In the genomic region with DNA sequence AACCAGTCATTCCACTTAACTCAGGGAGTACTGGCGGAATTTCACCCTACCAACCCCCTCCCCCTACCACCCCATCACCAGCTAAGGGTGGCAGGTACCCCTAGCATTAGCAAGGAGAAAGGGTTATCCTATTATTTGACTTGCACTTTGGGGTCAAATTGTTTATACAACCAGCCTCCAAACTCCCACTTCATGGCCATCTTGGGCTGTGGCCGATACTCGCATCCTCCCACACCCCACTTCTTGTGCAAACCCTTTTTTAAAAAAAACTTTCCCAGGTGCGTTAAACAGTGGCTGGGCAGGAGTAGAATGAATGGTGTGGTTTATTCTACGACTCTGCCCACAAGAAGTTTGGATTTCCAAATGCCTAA, we compare ENCODE assay signal across 8 cellular contexts. TPM values are rescaled to one million over a fixed set of nuclear protein-coding genes. Genes with fewer than 3 reads are reported as not detected.
DNase-seq lines count a peak whose midpoint lies in the region; ATAC-seq, FAIRE-seq and TF ChIP-seq lines count a peak whose summit lies in the region.

No MANE protein-coding gene starts in this region.

- intact Hi-C loops in GM12878 (cut with micrococcal nuclease; ENCODE audit: unreplicated experiment), result loop anchor here (1.0 to 10.0 kb wide), 4 partner anchors 8 to 237 kb away; a partner anchor contains a TSS

- peak overlapping the region; percentile 92 for H3K27ac ChIP-seq in 22Rv1
- peak overlapping the region; percentile 76 for H3K27ac ChIP-seq in GM12878 (ENCODE audit: control insufficient read depth, insufficient read depth)

- in situ Hi-C loops in GM12878 (cut with MboI), result no loop called here

- H4K20me1 ChIP-seq in GM12878 (ENCODE audit: control insufficient read depth, insufficient read depth), result no peaks in the 10 kb centered on the region

- peaks cover 23 to 35% of the 10 kb centered on the region in 2 experiments for H3K36me3 ChIP-seq in GM12878 (ENCODE audit: control insufficient read depth in 2 of 2, insufficient read depth in 2 of 2, low read length in 1 of 2)

- POLR2A ChIA-PET in GM12878 (lab: Charles Lee), result interaction anchor here (1.0 to 5.4 kb wide), 7 partner anchors 9 to 404 kb away, joined by 3 to 75 read pairs (median 11); a partner anchor contains a TSS

- RAD21 ChIA-PET in GM12878 (lab: Charles Lee; ENCODE audit: unreplicated experiment), result interaction anchor here (0.7 to 2.7 kb wide), 13 partner anchors 9 to 118 kb away, joined by 3 to 49 read pairs (median 6); a partner anchor contains a TSS

- peaks cover 5% of the 10 kb centered on the region for H3K4me1 ChIP-seq in GM12878 (ENCODE audit: control insufficient read depth, insufficient read depth, low read length)
- peaks cover 29% of the 10 kb centered on the region for H3K4me1 ChIP-seq in mononuclear cell (ENCODE audit: insufficient read depth, low read length)

- H3K27me3 ChIP-seq in GM12878 (replicated peaks in 1 of 2; ENCODE audit: control insufficient read depth in 2 of 2, insufficient read depth in 2 of 2, low read length in 1 of 2) (no peaks in the 10 kb centered on the region), mononuclear cell (ENCODE audit: insufficient read depth, low read length) (no peaks in the 10 kb centered on the region)

- SMC1A ChIA-PET in GM12878 (lab: Charles Lee; ENCODE audit: uncharacterized antibody, unreplicated experiment), result interaction anchor here (0.6 to 5.0 kb wide), 11 partner anchors 11 to 120 kb away, joined by 3 to 57 read pairs (median 4); a partner anchor contains a TSS

- TF ChIP-seq EP300 in GM12878 (IDR thresholded peaks at IDR 0.05; ENCODE audit: borderline replicate concordance in 1 of 2, control insufficient read depth in 1 of 2, low read depth in 2 of 2, low read length in 2 of 2), result no peak; a peak in 1 of 4 replicates

- TF ChIP-seq CTCF in 22Rv1 (IDR thresholded peaks at IDR 0.05), result no peak
- TF ChIP-seq CTCF in GM12878 (IDR thresholded peaks at IDR 0.05 in 2 of 3, conservative IDR thresholded peaks at IDR 0.05 in 1 of 3; ENCODE audit: control insufficient read depth in 2 of 3, extremely low read depth in 1 of 3, insufficient read depth in 1 of 3, low read depth in 3 of 3, low read length in 3 of 3), result no peak

- 18% methylated on average over 5 of the region's 5 CpGs for WGBS in GM12878 (ENCODE audit: insufficient coverage, insufficient replicate concordance, low lambda C conversion rate, missing lambda C conversion rate)

- TF ChIP-seq RAD21 in GM12878 (IDR thresholded peaks at IDR 0.05; ENCODE audit: insufficient read depth, low read depth, low read length), result no peak

- CTCF ChIA-PET in GM12878 (lab: Yijun Ruan, JAX), result interaction anchor here (1.0 to 3.7 kb wide), 12 partner anchors 10 to 118 kb away, joined by 3 to 56 read pairs (median 7); a partner anchor contains a TSS

- H3K9ac ChIP-seq in GM12878 (ENCODE audit: control insufficient read depth, insufficient read depth, low read length), result peak overlapping the region; percentile 56

- TF ChIP-seq POLR2A in GM12878 (IDR thresholded peaks at IDR 0.05; ENCODE audit: low read depth, low read length), result no peak

- no peaks in the 10 kb centered on the region for H3K9me3 ChIP-seq in GM12878 (replicated peaks; ENCODE audit: control insufficient read depth, insufficient read depth, low read length)
- no peaks in the 10 kb centered on the region for H3K9me3 ChIP-seq in mononuclear cell (ENCODE audit: low read depth, low read length)

- peak overlapping the region; percentile 63; the same call in 1 of the 2 replicates for H3K4me3 ChIP-seq in GM12878
- peak overlapping the region; percentile 12 for H3K4me3 ChIP-seq in mononuclear cell (ENCODE audit: low read length)

- H2AFZ ChIP-seq in GM12878 (ENCODE audit: control insufficient read depth, low read depth, low read length), result peak overlapping the region; percentile 85

- TSS peak; percentile 91 for BruUV-seq in GM12878 (replicated peaks; lab: Mats Ljungman, UMichigan)

- no peak for DNase-seq in GM12878 (ENCODE audit: low read depth, low spot score)
- DNase-seq in RPMI8226, result no peak
- DNase-seq in HT-29 (ENCODE audit: low spot score), result no peak
- DNase-seq in activated effector memory CD4-positive, alpha-beta T cell treated with anti-CD3 and anti-CD28 coated beads, Interleukin-2, amount 50 U/mL, for 16 hours, result no peak
- DNase-seq in DMS53 treated with DMSO at 0.1 percent for 48 hours (lab: John Stamatoyannopoulos, UW; ENCODE audit: unreplicated experiment), result no peak

- H3K4me2 ChIP-seq in GM12878 (ENCODE audit: control insufficient read depth, insufficient read depth), result peak overlapping the region; percentile 68

- peaks cover 36% of the 10 kb centered on the region for H3K79me2 ChIP-seq in GM12878 (ENCODE audit: control insufficient read depth, insufficient read depth, low read length)

- peak; percentile 4 for ATAC-seq in HG02798 (IDR thresholded peaks at IDR 0.05; ENCODE audit: poor library complexity, unreplicated experiment)
- no peak for ATAC-seq in GM12878

- FAIRE-seq in GM12878 (lab: Jason Lieb, UNC), result no peak

RNA-seq across cellular contexts. Expression of a gene that starts 0.7 kb away (rescaled TPM):
- total RNA-seq in GM12878 (2013; cell fraction: nucleolus; rRNA removed), result 2.3 and 4.3 TPM in 2 replicates
- total RNA-seq in GM12878 (2014; rRNA removed) (131 and 135 TPM in 2 replicates), GM12878 (2014; rRNA removed; fragmentation: Illumina TruSeq; extraction: Trizol) (119 and 120 TPM in 2 replicates), GM12878 (2021) (87.4 and 104 TPM in 2 replicates), mononuclear cell (3.9 TPM)
- polyA plus RNA-seq in GM12878 (2011; ENCODE audit: low read depth), result 66.1 TPM
- polyA plus RNA-seq in GM12878 (2011; rRNA removed) (84.8 and 98.9 TPM in 2 replicates), GM12878 (2014; fragmentation: Illumina TruSeq; extraction: Trizol) (172 and 173 TPM in 2 replicates), GM12878 (2014; fragmentation: Nextera tagmentation; extraction: Ambion mirVana) (100 to 1,000 TPM; 245 to 269 TPM), GM12878 (2014; rRNA removed) (154 and 180 TPM in 2 replicates), GM12878 (2016; fragmentation: Nextera tagmentation; extraction: Ambion mirVana) (100 to 1,000 TPM; 132 to 136 TPM)
- polyA plus RNA-seq in GM12878 (2011; cell fraction: cytosol; rRNA removed), result 86.3 and 90.5 TPM in 2 replicates
- 51.7 and 59.4 TPM in 2 replicates for polyA plus RNA-seq in GM12878 (2011; cell fraction: nucleus; rRNA removed)
- polyA plus RNA-seq in GM12878 (2012), result 73.5 and 76.5 TPM in 2 replicates
- 43.6 and 44.0 TPM in 2 replicates for polyA minus RNA-seq in GM12878 (2011; rRNA and poly(A)+ RNA removed)
- 11.8 and 22.1 TPM in 2 replicates for polyA minus RNA-seq in GM12878 (2011; cell fraction: cytosol; rRNA and poly(A)+ RNA removed)
- 9.6 and 13.0 TPM in 2 replicates for polyA minus RNA-seq in GM12878 (2011; cell fraction: nucleus; rRNA and poly(A)+ RNA removed)
- total RNA-seq in HT-29 (2014; rRNA removed; shearing (Covaris generic)), result 111 and 115 TPM in 2 replicates

RNA-seq across cellular contexts. Expression of a gene that starts 9.9 kb away (rescaled TPM):
- total RNA-seq in GM12878 (2013; cell fraction: nucleolus; rRNA removed), result 39.3 and 39.8 TPM in 2 replicates
- total RNA-seq in GM12878 (2014; rRNA removed) (237 and 258 TPM in 2 replicates), GM12878 (2014; rRNA removed; fragmentation: Illumina TruSeq; extraction: Trizol) (267 and 277 TPM in 2 replicates), GM12878 (2021) (261 and 271 TPM in 2 replicates), mononuclear cell (98.9 TPM)
- polyA plus RNA-seq in GM12878 (2011; ENCODE audit: low read depth), result 91.5 TPM
- polyA plus RNA-seq in GM12878 (2011; rRNA removed) (200 and 203 TPM in 2 replicates), GM12878 (2014; fragmentation: Illumina TruSeq; extraction: Trizol) (372 and 388 TPM in 2 replicates), GM12878 (2014; fragmentation: Nextera tagmentation; extraction: Ambion mirVana) (10 to 100 TPM; 28.3 to 65.9 TPM), GM12878 (2014; rRNA removed) (217 and 223 TPM in 2 replicates), GM12878 (2016; fragmentation: Nextera tagmentation; extraction: Ambion mirVana) (10 to 100 TPM; 45.1 to 81.9 TPM)
- polyA plus RNA-seq in GM12878 (2011; cell fraction: cytosol; rRNA removed), result 144 and 155 TPM in 2 replicates
- 134 and 144 TPM in 2 replicates for polyA plus RNA-seq in GM12878 (2011; cell fraction: nucleus; rRNA removed)
- 118 and 127 TPM in 2 replicates for polyA plus RNA-seq in GM12878 (2012)
- 62.2 and 108 TPM in 2 replicates for polyA minus RNA-seq in GM12878 (2011; rRNA and poly(A)+ RNA removed)
- polyA minus RNA-seq in GM12878 (2011; cell fraction: cytosol; rRNA and poly(A)+ RNA removed), result 51.7 and 58.8 TPM in 2 replicates
- 25.5 and 37.3 TPM in 2 replicates for polyA minus RNA-seq in GM12878 (2011; cell fraction: nucleus; rRNA and poly(A)+ RNA removed)
- 490 and 566 TPM in 2 replicates for total RNA-seq in HT-29 (2014; rRNA removed; shearing (Covaris generic))

RNA-seq across cellular contexts. Expression of a gene that starts 13.0 kb away (rescaled TPM):
- total RNA-seq in GM12878 (2013; cell fraction: nucleolus; rRNA removed), result 36.3 and 40.0 TPM in 2 replicates
- total RNA-seq in GM12878 (2014; rRNA removed) (42.1 and 44.8 TPM in 2 replicates), GM12878 (2014; rRNA removed; fragmentation: Illumina TruSeq; extraction: Trizol) (49.2 and 55.7 TPM in 2 replicates), GM12878 (2021) (40.0 and 48.3 TPM in 2 replicates), mononuclear cell (36.0 TPM)
- 17.6 TPM for polyA plus RNA-seq in GM12878 (2011; ENCODE audit: low read depth)
- polyA plus RNA-seq in GM12878 (2011; rRNA removed) (43.9 and 55.3 TPM in 2 replicates), GM12878 (2014; fragmentation: Illumina TruSeq; extraction: Trizol) (111 and 112 TPM in 2 replicates), GM12878 (2014; fragmentation: Nextera tagmentation; extraction: Ambion mirVana) (10 to 100 TPM; 16.4 to 26.1 TPM), GM12878 (2014; rRNA removed) (49.2 and 56.2 TPM in 2 replicates), GM12878 (2016; fragmentation: Nextera tagmentation; extraction: Ambion mirVana) (10 to 100 TPM; 45.5 to 47.7 TPM)
- 51.6 and 54.0 TPM in 2 replicates for polyA plus RNA-seq in GM12878 (2011; cell fraction: cytosol; rRNA removed)
- 18.7 and 24.4 TPM in 2 replicates for polyA plus RNA-seq in GM12878 (2011; cell fraction: nucleus; rRNA removed)
- 26.9 and 27.9 TPM in 2 replicates for polyA plus RNA-seq in GM12878 (2012)
- 48.7 and 57.9 TPM in 2 replicates for polyA minus RNA-seq in GM12878 (2011; rRNA and poly(A)+ RNA removed)
- polyA minus RNA-seq in GM12878 (2011; cell fraction: cytosol; rRNA and poly(A)+ RNA removed), result 14.0 and 14.8 TPM in 2 replicates
- 29.0 and 51.5 TPM in 2 replicates for polyA minus RNA-seq in GM12878 (2011; cell fraction: nucleus; rRNA and poly(A)+ RNA removed)
- 30.8 and 33.2 TPM in 2 replicates for total RNA-seq in HT-29 (2014; rRNA removed; shearing (Covaris generic))

RNA-seq across cellular contexts. Expression of a gene that starts 13.3 kb away (rescaled TPM):
- 26.5 and 31.8 TPM in 2 replicates for total RNA-seq in GM12878 (2013; cell fraction: nucleolus; rRNA removed)
- total RNA-seq in GM12878 (2014; rRNA removed), result 19.8 and 22.0 TPM in 2 replicates
- total RNA-seq in GM12878 (2014; rRNA removed; fragmentation: Illumina TruSeq; extraction: Trizol), result 12.7 and 13.6 TPM in 2 replicates
- 22.2 and 25.2 TPM in 2 replicates for total RNA-seq in GM12878 (2021)
- polyA plus RNA-seq in GM12878 (2011; ENCODE audit: low read depth), result 12.3 TPM
- 10.3 and 15.2 TPM in 2 replicates for polyA plus RNA-seq in GM12878 (2011; rRNA removed)
- polyA plus RNA-seq in GM12878 (2011; cell fraction: cytosol; rRNA removed), result 18.7 and 22.6 TPM in 2 replicates
- 39.4 and 44.7 TPM in 2 replicates for polyA plus RNA-seq in GM12878 (2011; cell fraction: nucleus; rRNA removed)
- 19.4 and 23.9 TPM in 2 replicates for polyA plus RNA-seq in GM12878 (2012)
- polyA plus RNA-seq in GM12878 (2014; fragmentation: Illumina TruSeq; extraction: Trizol), result 11.8 and 14.4 TPM in 2 replicates
- 1 to 10 TPM; 5.9 to 8.6 TPM for polyA plus RNA-seq in GM12878 (2014; fragmentation: Nextera tagmentation; extraction: Ambion mirVana)
- polyA plus RNA-seq in GM12878 (2014; rRNA removed), result 23.5 and 25.7 TPM in 2 replicates
- polyA plus RNA-seq in GM12878 (2016; fragmentation: Nextera tagmentation; extraction: Ambion mirVana), result 10 to 100 TPM; 11.7 to 12.2 TPM
- polyA minus RNA-seq in GM12878 (2011; rRNA and poly(A)+ RNA removed), result 10.2 and 16.9 TPM in 2 replicates
- 4.0 and 6.3 TPM in 2 replicates for polyA minus RNA-seq in GM12878 (2011; cell fraction: cytosol; rRNA and poly(A)+ RNA removed)
- 11.7 and 16.2 TPM in 2 replicates for polyA minus RNA-seq in GM12878 (2011; cell fraction: nucleus; rRNA and poly(A)+ RNA removed)
- total RNA-seq in mononuclear cell, result 5.0 TPM
- total RNA-seq in HT-29 (2014; rRNA removed; shearing (Covaris generic)), result 30.0 and 30.3 TPM in 2 replicates

RNA-seq across cellular contexts. Expression of a gene that starts 25.7 kb away (rescaled TPM):
- 41.6 and 44.9 TPM in 2 replicates for total RNA-seq in GM12878 (2013; cell fraction: nucleolus; rRNA removed)
- total RNA-seq in GM12878 (2014; rRNA removed) (79.6 and 92.2 TPM in 2 replicates), GM12878 (2014; rRNA removed; fragmentation: Illumina TruSeq; extraction: Trizol) (34.0 and 36.0 TPM in 2 replicates), GM12878 (2021) (78.3 and 87.5 TPM in 2 replicates), mononuclear cell (19.6 TPM)
- 47.3 TPM for polyA plus RNA-seq in GM12878 (2011; ENCODE audit: low read depth)
- polyA plus RNA-seq in GM12878 (2011; rRNA removed) (29.2 and 52.8 TPM in 2 replicates), GM12878 (2014; fragmentation: Illumina TruSeq; extraction: Trizol) (121 and 132 TPM in 2 replicates), GM12878 (2014; fragmentation: Nextera tagmentation; extraction: Ambion mirVana) (10 to 100 TPM; 23.8 to 30.1 TPM), GM12878 (2014; rRNA removed) (52.6 and 56.6 TPM in 2 replicates), GM12878 (2016; fragmentation: Nextera tagmentation; extraction: Ambion mirVana) (10 to 100 TPM; 73.5 to 77.2 TPM)
- polyA plus RNA-seq in GM12878 (2011; cell fraction: cytosol; rRNA removed), result 88.4 and 93.1 TPM in 2 replicates
- 48.7 and 57.5 TPM in 2 replicates for polyA plus RNA-seq in GM12878 (2011; cell fraction: nucleus; rRNA removed)
- 53.5 and 59.4 TPM in 2 replicates for polyA plus RNA-seq in GM12878 (2012)
- 60.8 and 108 TPM in 2 replicates for polyA minus RNA-seq in GM12878 (2011; rRNA and poly(A)+ RNA removed)
- polyA minus RNA-seq in GM12878 (2011; cell fraction: cytosol; rRNA and poly(A)+ RNA removed), result 32.9 and 54.4 TPM in 2 replicates
- polyA minus RNA-seq in GM12878 (2011; cell fraction: nucleus; rRNA and poly(A)+ RNA removed), result 18.6 and 34.4 TPM in 2 replicates
- 61.1 and 61.2 TPM in 2 replicates for total RNA-seq in HT-29 (2014; rRNA removed; shearing (Covaris generic))
